ENCODE assay signal across 17 cellular contexts in genomic region chr2:8565399-8566154, GRCh38.
"Had no signal": no experiment of that assay in that cellular context is flagged by ENCODE, and none has a peak within 500 bp of the region (broad histone marks: within the 10 kb centered on the region; RNA-seq: fewer than 3 reads in every experiment).

No MANE protein-coding gene starts in this region.

- H3K27ac Mint-ChIP-seq: activated naive CD4-positive, alpha-beta T cell treated with anti-CD3 and anti-CD28 coated beads, Interleukin-2, amount 50 U/mL, for 72 hours had no signal

- H3K4me1 ChIP-seq: esophagus muscularis mucosa, tibial nerve had no signal

- H3K36me3 ChIP-seq: brain microvascular endothelial cell, esophagus muscularis mucosa, tibial nerve had no signal

- H3K4me3 Mint-ChIP-seq: naive thymus-derived CD8-positive, alpha-beta T cell had no signal

- ATAC-seq: activated naive CD4-positive, alpha-beta T cell treated with anti-CD3 and anti-CD28 coated beads, Interleukin-2, amount 50 U/mL, for 72 hours; mucosa of descending colon; naive thymus-derived CD8-positive, alpha-beta T cell had no signal

- H3K27ac ChIP-seq: brain microvascular endothelial cell, dorsolateral prefrontal cortex, esophagus muscularis mucosa, SK-N-MC, tibial nerve, VCaP had no signal

- H3K27me3 ChIP-seq: brain microvascular endothelial cell, dorsolateral prefrontal cortex, esophagus muscularis mucosa, tibial nerve had no signal

- H3K9me3 ChIP-seq: mucosa of descending colon had no signal

- H3K4me3 ChIP-seq: dorsolateral prefrontal cortex, esophagus muscularis mucosa, mucosa of descending colon, SK-N-MC, tibial nerve had no signal

- DNase-seq: activated CD4-positive, alpha-beta T cell treated with anti-CD3 and anti-CD28 coated beads for 4 hours; activated CD8-positive, alpha-beta memory T cell treated with anti-CD3 and anti-CD28 coated beads for 24 hours; activated effector memory CD4-positive, alpha-beta T cell treated with anti-CD3 and anti-CD28 coated beads, Interleukin-2, amount 50 U/mL, for 16 hours; amygdala; brain microvascular endothelial cell; mammary epithelial cell; mucosa of descending colon; occipital lobe; stimulated activated CD4-positive, alpha-beta T cell treated with anti-CD3 and anti-CD28 coated beads, Interleukin-4, amount 100 ng/mL, for 24 hours; T-helper 1 cell had no signal
